ENCODE assay signal across 2 cellular contexts in genomic region chr1:172255223-172255560, GRCh38.
TF ChIP-seq lines count a peak whose summit lies in the region.

No MANE protein-coding gene starts in this region.

TF ChIP-seq in SK-N-SH treated with all-trans-retinoic acid at 6 μM for 48 hours, 23 proteins besides CTCF, POLR2A, EP300 and RAD21 (continued from another document):
- no peak for TF ChIP-seq ZFP3 (CRISPR knock-in tag; IDR thresholded peaks at IDR 0.05)
- no peak for TF ChIP-seq PATZ1 (CRISPR knock-in tag; IDR thresholded peaks at IDR 0.05; ENCODE audit: borderline replicate concordance)

TF ChIP-seq in endothelial cell of umbilical vein, 7 proteins besides CTCF, POLR2A, EP300 and RAD21 (continued from another document):
- TF ChIP-seq MAX (IDR thresholded peaks at IDR 0.05; ENCODE audit: insufficient read depth, insufficient read length) (no peak), EZH2 (IDR thresholded peaks at IDR 0.05; ENCODE audit: borderline replicate concordance, low read depth, low read length, severe bottlenecking) (no peak), MYC (IDR thresholded peaks at IDR 0.05; ENCODE audit: low read depth, low read length) (no peak), JUN (IDR thresholded peaks at IDR 0.05; ENCODE audit: borderline replicate concordance, insufficient read depth, insufficient read length, low read depth) (no peak), FOS (IDR thresholded peaks at IDR 0.05; ENCODE audit: borderline replicate concordance, insufficient read depth, low read length) (no peak)
